In genomic region chr10:4704034-4704545, GRCh38 we compare ENCODE assay signal across 9 cellular contexts.
DNase-seq lines count a peak whose midpoint lies in the region; ATAC-seq, FAIRE-seq and TF ChIP-seq lines count a peak whose summit lies in the region.
"Had no signal": no experiment of that assay in that cellular context is flagged by ENCODE, and none has a peak within 500 bp of the region (broad histone marks: within the 10 kb centered on the region; RNA-seq: fewer than 3 reads in every experiment).

No MANE protein-coding gene starts in this region.

- H3K4me3 ChIP-seq in fibroblast of pulmonary artery (replicated peaks; ENCODE audit: low read depth, low read length) = no peak overlapping the region

- TF ChIP-seq CTCF in fibroblast of pulmonary artery (IDR thresholded peaks at IDR 0.05; ENCODE audit: low read length, missing control alignments) = no peak

- ATAC-seq in sciatic nerve = peak; percentile 22
- no peak for ATAC-seq in GM21825 (IDR thresholded peaks at IDR 0.05; ENCODE audit: unreplicated experiment)
- ATAC-seq in HG03039 (IDR thresholded peaks at IDR 0.05; ENCODE audit: unreplicated experiment) = no peak
- no peak for ATAC-seq in HG02571 (IDR thresholded peaks at IDR 0.05; ENCODE audit: unreplicated experiment)

- DNase-seq in H4 (ENCODE audit: low spot score) = peak; percentile 93
- peak; percentile 100 for DNase-seq in RCC 7860 (ENCODE audit: low spot score)
- DNase-seq in fibroblast of pulmonary artery (ENCODE audit: low read depth) = peak; percentile 96
- no peak for DNase-seq in sciatic nerve (ENCODE audit: low spot score)
- no peak for DNase-seq in stimulated activated CD8-positive, alpha-beta memory T cell treated with anti-CD3 and anti-CD28 coated beads, Interleukin-4, amount 100 ng/mL, for 48 hours
- DNase-seq: NCI-H524 had no signal

- intact Hi-C loops in sciatic nerve (cut with DNase I) = no loop called here

- FAIRE-seq in RCC 7860 (lab: Jason Lieb, UNC) = peak; percentile 99

Comparison
In these comparisons a context has a peak if more than half of its experiments do, and no peak if none do; other contexts are left out.
1. DNase-seq: peak in H4 (single experiment), RCC 7860 (single experiment) and fibroblast of pulmonary artery (single experiment); none in sciatic nerve (single experiment) and stimulated activated CD8-positive, alpha-beta memory T cell treated with anti-CD3 and anti-CD28 coated beads, Interleukin-4, amount 100 ng/mL, for 48 hours (single experiment).